In the genomic region with DNA sequence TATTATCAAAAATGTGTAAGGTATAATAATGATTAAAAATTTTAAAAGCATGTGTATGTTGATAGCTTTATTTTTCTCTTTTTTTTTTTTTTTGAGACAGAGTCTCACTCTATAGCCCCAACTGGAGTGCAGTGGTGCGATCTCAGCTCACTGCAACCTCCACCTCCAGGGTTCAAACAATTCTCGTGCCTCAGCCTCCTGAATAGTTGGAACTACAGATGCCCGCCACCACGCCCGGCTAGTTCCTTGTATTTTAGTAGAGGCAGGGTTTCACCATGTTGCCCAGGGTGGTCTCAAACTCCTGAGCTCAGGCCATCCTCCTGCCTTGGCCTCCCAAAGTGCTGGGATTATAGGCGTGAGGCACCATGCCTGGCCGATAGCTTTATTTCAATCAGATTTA, we compare ENCODE assay signal across 5 cellular contexts. TPM values are rescaled to one million over a fixed set of nuclear protein-coding genes. Genes with fewer than 3 reads are reported as not detected.
"Had no signal": no experiment of that assay in that cellular context is flagged by ENCODE, and none has a peak within 500 bp of the region (broad histone marks: within the 10 kb centered on the region; RNA-seq: fewer than 3 reads in every experiment).

No MANE protein-coding gene starts in this region.

RNA-seq across cellular contexts. Expression of gene ADAMTS2, which starts 20.9 kb away (rescaled TPM):
- total RNA-seq: HT-29, MCF 10A, OCI-LY7, PC-3, SJCRH30 had no signal
